Comparison of ENCODE assay signal across 22 cellular contexts in the genomic region with DNA sequence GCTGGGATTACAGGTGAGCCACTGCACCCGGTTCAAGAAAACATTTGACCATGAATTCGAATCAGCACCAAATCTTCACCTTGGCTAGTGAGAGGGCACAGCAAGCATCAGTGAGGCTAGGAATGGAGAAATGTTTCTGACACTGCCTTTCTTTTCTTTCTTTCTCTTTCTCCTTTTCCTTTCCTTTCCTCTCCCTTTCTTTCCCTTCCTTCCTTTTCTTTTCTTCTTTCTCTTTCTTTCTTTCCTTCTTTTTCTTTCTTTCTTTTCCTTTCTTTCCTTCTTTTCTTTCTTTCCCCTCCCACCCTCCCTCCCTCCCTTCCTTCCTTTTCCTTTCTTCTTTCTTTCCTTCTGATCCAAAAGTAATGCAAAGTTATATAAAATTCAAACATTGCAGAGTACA. TPM values are rescaled to one million over a fixed set of nuclear protein-coding genes. Genes with fewer than 3 reads are reported as not detected.
A peak's percentile ranks its signal among the peaks of the same experiment; 100 is the strongest.
DNase-seq lines count a peak whose midpoint lies in the region; ATAC-seq and TF ChIP-seq lines count a peak whose summit lies in the region.
"Had no signal": no experiment of that assay in that cellular context is flagged by ENCODE, and none has a peak within 500 bp of the region (broad histone marks: within the 10 kb centered on the region; RNA-seq: fewer than 3 reads in every experiment).

No MANE protein-coding gene starts in this region.

- H3K79me2 ChIP-seq in smooth muscle cell (ENCODE audit: low read depth) = no peaks in the 10 kb centered on the region

- no peak overlapping the region for H3K14ac ChIP-seq in IMR-90 (replicated peaks; ENCODE audit: low read depth, low read length)

- in situ Hi-C loops in IMR-90 (cut with MboI; ENCODE audit: low sequenced_read_pairs) (no loop called here), brain microvascular endothelial cell (cut with HindIII; ENCODE audit: low pct_ligation_motif_present, low sequenced_read_pairs) (no loop called here)

- H3F3A ChIP-seq in smooth muscle cell (ENCODE audit: low read depth) = no peaks in the 10 kb centered on the region

- intact Hi-C loops in Caco-2 (cut with micrococcal nuclease; ENCODE audit: unreplicated experiment) (no loop called here), IMR-90 (cut with micrococcal nuclease) (loop anchor here (2.0 kb wide), 1 partner anchor 21 kb away; no protein-coding TSS in a partner anchor)

- no peak for TF ChIP-seq POLR2A in IMR-90 (IDR thresholded peaks at IDR 0.05; ENCODE audit: low read depth, low read length)

- no peak overlapping the region for H2AK9ac ChIP-seq in IMR-90 (replicated peaks; ENCODE audit: low read depth, low read length, poor library complexity)

- CTCF ChIA-PET in Caco-2 (lab: Charles Lee) = no interaction called here
- CTCF ChIA-PET in IMR-90 (lab: Yijun Ruan, JAX) = no interaction called here

- H3K9me3 Mint-ChIP-seq in Caco-2 (ENCODE audit: unreplicated experiment) = no peaks in the 10 kb centered on the region
- H3K9me3 Mint-ChIP-seq in activated T-helper 17 cell treated with anti-CD3 and anti-CD28 coated beads, Interleukin-2, amount 50 U/mL, for 72 hours = no peaks in the 10 kb centered on the region
- H3K9me3 Mint-ChIP-seq: CD8-positive, alpha-beta T cell had no signal

- POLR2A ChIA-PET in Caco-2 (lab: Charles Lee) = no interaction called here
- POLR2A ChIA-PET in IMR-90 (lab: Charles Lee; ENCODE audit: unreplicated experiment) = no interaction called here

- H3K27ac ChIP-seq in IMR-90 (ENCODE audit: insufficient read depth, low read length) = no peak overlapping the region
- H3K27ac ChIP-seq in brain microvascular endothelial cell = peak overlapping the region; percentile 68
- H3K27ac ChIP-seq in smooth muscle cell (ENCODE audit: low read depth) = peak overlapping the region; percentile 14
- H3K27ac ChIP-seq: 22Rv1; A549; BLaER1 treated with 17β-estradiol and CSF1 and Interleukin-3, amounts not matched to agents 10 nM and 100 nM; C4-2B had no signal

- no peaks in the 10 kb centered on the region for H3K27me3 Mint-ChIP-seq in Caco-2 (ENCODE audit: insufficient read depth, unreplicated experiment)
- no peaks in the 10 kb centered on the region for H3K27me3 Mint-ChIP-seq in activated T-helper 17 cell treated with anti-CD3 and anti-CD28 coated beads, Interleukin-2, amount 50 U/mL, for 72 hours
- H3K27me3 Mint-ChIP-seq: B cell; CD4-positive, alpha-beta T cell had no signal

- dilution Hi-C loops in IMR-90 (cut with HindIII; ENCODE audit: low sequenced_read_pairs, unreplicated experiment) = no loop called here

- no peak overlapping the region for H3K18ac ChIP-seq in IMR-90 (ENCODE audit: low read depth, low read length)

- peaks cover 39% of the 10 kb centered on the region for H3K4me1 Mint-ChIP-seq in Caco-2 (ENCODE audit: low read depth, unreplicated experiment)
- H3K4me1 Mint-ChIP-seq in activated T-helper 17 cell treated with anti-CD3 and anti-CD28 coated beads, Interleukin-2, amount 50 U/mL, for 72 hours = peaks cover 4% of the 10 kb centered on the region
- H3K4me1 Mint-ChIP-seq: B cell had no signal

- peak overlapping the region; percentile 53 for H3K27ac Mint-ChIP-seq in Caco-2 (ENCODE audit: unreplicated experiment)
- H3K27ac Mint-ChIP-seq in activated T-helper 17 cell treated with anti-CD3 and anti-CD28 coated beads, Interleukin-2, amount 50 U/mL, for 72 hours = no peak overlapping the region
- H3K27ac Mint-ChIP-seq: B cell; CD4-positive, alpha-beta T cell; CD8-positive, alpha-beta T cell had no signal

- H3K36me3 ChIP-seq in Caco-2 (ENCODE audit: control insufficient read depth, insufficient read depth, low read length) (no peaks in the 10 kb centered on the region), IMR-90 (ENCODE audit: control insufficient read depth, insufficient read depth, low read length) (no peaks in the 10 kb centered on the region), brain microvascular endothelial cell (replicated peaks) (no peaks in the 10 kb centered on the region), smooth muscle cell (ENCODE audit: low read depth) (no peaks in the 10 kb centered on the region)
- H3K36me3 ChIP-seq: BLaER1 treated with 17β-estradiol and CSF1 and Interleukin-3, amounts not matched to agents 10 nM and 100 nM had no signal

- H3K4me3 ChIP-seq in Caco-2 (ENCODE audit: low read depth, low read length) = no peak overlapping the region
- no peak overlapping the region for H3K4me3 ChIP-seq in IMR-90 (ENCODE audit: insufficient read depth, low read depth, low read length)
- H3K4me3 ChIP-seq in brain microvascular endothelial cell (ENCODE audit: low read depth, low read length) = no peak overlapping the region
- no peak overlapping the region for H3K4me3 ChIP-seq in smooth muscle cell
- H3K4me3 ChIP-seq: A549; BLaER1 treated with 17β-estradiol and CSF1 and Interleukin-3, amounts not matched to agents 10 nM and 100 nM; GM12878 had no signal

- no peak overlapping the region for H3K56ac ChIP-seq in IMR-90 (ENCODE audit: extremely low read depth, insufficient read depth, low read length)

- no peak overlapping the region for H2BK120ac ChIP-seq in IMR-90 (ENCODE audit: low read depth, low read length)

- no peak overlapping the region for H4K8ac ChIP-seq in IMR-90 (ENCODE audit: low read depth in 2 of 2, low read length in 2 of 2)

- H3K4ac ChIP-seq in IMR-90 (ENCODE audit: low read depth, low read length) = peak overlapping the region; percentile 78; the same call in 1 of the 2 replicates

- H3K36me3 Mint-ChIP-seq in Caco-2 (ENCODE audit: insufficient read depth, unreplicated experiment) = peaks cover 7% of the 10 kb centered on the region
- no peaks in the 10 kb centered on the region for H3K36me3 Mint-ChIP-seq in activated T-helper 17 cell treated with anti-CD3 and anti-CD28 coated beads, Interleukin-2, amount 50 U/mL, for 72 hours (ENCODE audit: low read depth)
- H3K36me3 Mint-ChIP-seq: CD8-positive, alpha-beta T cell had no signal

- H3K9ac ChIP-seq in IMR-90 (ENCODE audit: low read depth, low read length) (no peak overlapping the region), smooth muscle cell (ENCODE audit: low read depth) (no peak overlapping the region)
- H3K9ac ChIP-seq: BLaER1 treated with 17β-estradiol and CSF1 and Interleukin-3, amounts not matched to agents 10 nM and 100 nM had no signal

- H4K91ac ChIP-seq in IMR-90 (ENCODE audit: insufficient read depth, low read depth, low read length) = no peak overlapping the region

- no peak overlapping the region for H2BK15ac ChIP-seq in IMR-90 (ENCODE audit: low read depth, low read length)

- no peak for DNase-seq in Caco-2
- no peak for DNase-seq in IMR-90
- DNase-seq in brain microvascular endothelial cell = no peak
- no peak for DNase-seq in smooth muscle cell (lab: John Stamatoyannopoulos, UW; ENCODE audit: unreplicated experiment)
- DNase-seq in iPS-NIHi11 (ENCODE audit: low spot score) = no peak
- no peak for DNase-seq in inferior parietal cortex (ENCODE audit: extremely low spot score)
- DNase-seq: AML-193; CD4-positive, alpha-beta T cell; CD8-positive, alpha-beta T cell; DMS 273 treated with DMSO at 0.1 percent for 48 hours; DMS153; DMS53; DMS79; DND-41; GDM1 had no signal

- H2BK20ac ChIP-seq in IMR-90 (ENCODE audit: low read depth, low read length) = no peak overlapping the region; the same call in 1 of the 2 replicates

- no peak overlapping the region for H2AFZ ChIP-seq in IMR-90 (replicated peaks; ENCODE audit: low read length, poor library complexity)
- no peak overlapping the region for H2AFZ ChIP-seq in smooth muscle cell (ENCODE audit: low read depth)

- TF ChIP-seq CTCF in Caco-2 (IDR thresholded peaks at IDR 0.05; ENCODE audit: insufficient read depth in 1 of 2, low read depth in 1 of 2, low read length in 1 of 2, severe bottlenecking in 1 of 2, unreplicated experiment in 1 of 2) = no peak
- TF ChIP-seq CTCF in IMR-90 (conservative IDR thresholded peaks at IDR 0.05; ENCODE audit: low read depth, low read length) = no peak
- TF ChIP-seq CTCF in brain microvascular endothelial cell (IDR thresholded peaks at IDR 0.05; ENCODE audit: low read depth, low read length, missing control alignments) = no peak
- TF ChIP-seq CTCF in smooth muscle cell (IDR thresholded peaks at IDR 0.05; ENCODE audit: borderline replicate concordance, insufficient read depth, poor library complexity, severe bottlenecking) = no peak

- no peak overlapping the region for H2BK5ac ChIP-seq in IMR-90 (ENCODE audit: low read depth, low read length, poor library complexity, severe bottlenecking)

- H3K23ac ChIP-seq in IMR-90 (ENCODE audit: low read depth, low read length) = no peak overlapping the region

- H3K4me1 ChIP-seq in Caco-2 = peaks cover 27% of the 10 kb centered on the region
- H3K4me1 ChIP-seq in IMR-90 (ENCODE audit: control insufficient read depth, insufficient read depth, low read length) = peaks cover 12% of the 10 kb centered on the region
- peaks cover 19% of the 10 kb centered on the region for H3K4me1 ChIP-seq in smooth muscle cell (ENCODE audit: low read depth)

- H2AK5ac ChIP-seq in IMR-90 (ENCODE audit: low read depth, low read length) = 0 out of 2 replicates have a peak overlapping the region, but pooled peaks have one; percentile 79

- no peaks in the 10 kb centered on the region for H4K20me1 ChIP-seq in IMR-90 (ENCODE audit: insufficient read depth, low read length)
- H4K20me1 ChIP-seq in smooth muscle cell (ENCODE audit: low read depth) = no peaks in the 10 kb centered on the region
- H4K20me1 ChIP-seq: BLaER1 treated with 17β-estradiol and CSF1 and Interleukin-3, amounts not matched to agents 10 nM and 100 nM had no signal

- no peaks in the 10 kb centered on the region for H3K9me3 ChIP-seq in Caco-2
- no peaks in the 10 kb centered on the region for H3K9me3 ChIP-seq in IMR-90 (ENCODE audit: control insufficient read depth, insufficient read depth, low read length)
- no peaks in the 10 kb centered on the region for H3K9me3 ChIP-seq in smooth muscle cell (replicated peaks; ENCODE audit: low read depth)
- H3K9me3 ChIP-seq: A549; BLaER1 treated with 17β-estradiol and CSF1 and Interleukin-3, amounts not matched to agents 10 nM and 100 nM had no signal

- H3K9me1 ChIP-seq in IMR-90 (ENCODE audit: insufficient read depth, low read length) = peaks cover 13% of the 10 kb centered on the region

- TF ChIP-seq RAD21 in IMR-90 (IDR thresholded peaks at IDR 0.05; ENCODE audit: low read length) = no peak

- H4K5ac ChIP-seq in IMR-90 (ENCODE audit: low read depth, low read length) = no peak overlapping the region

- H3K27me3 ChIP-seq in Caco-2 (replicated peaks; ENCODE audit: control insufficient read depth, insufficient read depth, low read length) (no peaks in the 10 kb centered on the region), IMR-90 (ENCODE audit: control insufficient read depth, insufficient read depth, low read length) (no peaks in the 10 kb centered on the region), brain microvascular endothelial cell (replicated peaks) (no peaks in the 10 kb centered on the region), smooth muscle cell (ENCODE audit: low read depth) (no peaks in the 10 kb centered on the region)
- H3K27me3 ChIP-seq: BLaER1 treated with 17β-estradiol and CSF1 and Interleukin-3, amounts not matched to agents 10 nM and 100 nM had no signal

- no peaks in the 10 kb centered on the region for H3K79me1 ChIP-seq in IMR-90 (ENCODE audit: low read depth in 1 of 2, low read length in 2 of 2)

- peak overlapping the region; percentile 32 for H3K4me3 Mint-ChIP-seq in Caco-2 (ENCODE audit: unreplicated experiment)
- no peak overlapping the region for H3K4me3 Mint-ChIP-seq in activated T-helper 17 cell treated with anti-CD3 and anti-CD28 coated beads, Interleukin-2, amount 50 U/mL, for 72 hours
- H3K4me3 Mint-ChIP-seq: B cell; CD4-positive, alpha-beta T cell; CD8-positive, alpha-beta T cell had no signal

- no CpG with 5 or more reads among the region's 2 CpGs for WGBS in IMR-90 (ENCODE audit: extremely low coverage in 2 of 2, insufficient read length in 1 of 2), 2 experiments
- WGBS in smooth muscle cell (ENCODE audit: low lambda C conversion rate) = 95% methylated on average over 2 of the region's 2 CpGs

- no peak overlapping the region for H3K4me2 ChIP-seq in IMR-90 (ENCODE audit: low read depth, low read length)
- H3K4me2 ChIP-seq in smooth muscle cell = no peak overlapping the region
- H3K4me2 ChIP-seq: A549; BLaER1 treated with 17β-estradiol and CSF1 and Interleukin-3, amounts not matched to agents 10 nM and 100 nM had no signal

- BruUV-seq in Caco-2 (replicated peaks; lab: Mats Ljungman, UMichigan) (no TSS peak), IMR-90 (replicated peaks; lab: Mats Ljungman, UMichigan) (no TSS peak)

- ATAC-seq in IMR-90 (ENCODE audit: low read depth) = no peak
- no peak for ATAC-seq in activated T-helper 17 cell treated with anti-CD3 and anti-CD28 coated beads, Interleukin-2, amount 50 U/mL, for 72 hours (replicated peaks)
- ATAC-seq: CD8-positive, alpha-beta T cell; GM12878 had no signal

RNA-seq across cellular contexts. Expression of gene GFI1, which starts 40.9 kb away (rescaled TPM):
- total RNA-seq in Caco-2 (2022) (0.93 and 1.8 TPM in 2 replicates), IMR-90 (2012; rRNA removed) (under 0.01 TPM in 2 replicates), smooth muscle cell (0.13 and 0.40 TPM in 2 replicates)
- polyA plus RNA-seq in IMR-90 (2012; rRNA removed) (0.16 and 0.21 TPM in 2 replicates), smooth muscle cell (not detected in 2 replicates)
- polyA plus RNA-seq in IMR-90 (2012; cell fraction: cytosol; rRNA removed) = 0.05 and 0.12 TPM in 2 replicates
- polyA plus RNA-seq in IMR-90 (2012; cell fraction: nucleus; rRNA removed; ENCODE audit: low replicate concordance) = 0.85 and 1.0 TPM in 2 replicates
- 10 to 100 TPM; 33.0 to 38.6 TPM for total RNA-seq in activated T-helper 17 cell treated with anti-CD3 and anti-CD28 coated beads, Interleukin-2, amount 50 U/mL, for 72 hours

Comparison
In these comparisons a context has a peak if more than half of its experiments do, and no peak if none do; other contexts are left out.
1. RNA of gene GFI1, which starts 40.9 kb away (total RNA-seq): 33.0 to 38.6 TPM in activated T-helper 17 cell treated with anti-CD3 and anti-CD28 coated beads, Interleukin-2, amount 50 U/mL, for 72 hours; 0.93 to 1.8 TPM in Caco-2, 0.13 to 0.40 TPM in smooth muscle cell and under 0.01 TPM in IMR-90; every median in the first group is over 10 times any median in the second.